10 cellular contexts compared by ENCODE assay signal in genomic region chr12:116594325-116595038, GRCh38. TPM values are rescaled to one million over a fixed set of nuclear protein-coding genes. Genes with fewer than 3 reads are reported as not detected.
DNase-seq lines count a peak whose midpoint lies in the region; ATAC-seq and TF ChIP-seq lines count a peak whose summit lies in the region.
"Had no signal": no experiment of that assay in that cellular context is flagged by ENCODE, and none has a peak within 500 bp of the region (broad histone marks: within the 10 kb centered on the region; RNA-seq: fewer than 3 reads in every experiment).

No MANE protein-coding gene starts in this region.

- peaks cover 6% of the 10 kb centered on the region for H3K27me3 Mint-ChIP-seq in T-helper 1 cell treated with Interleukin-12 subunit alpha and Interleukin-12 subunit beta and Interleukin-4 antibody, amounts not matched to agents 30 μg/mL and 1 μg/mL, for 36 hours (ENCODE audit: low read depth)
- H3K27me3 Mint-ChIP-seq in activated naive CD4-positive, alpha-beta T cell treated with anti-CD3 and anti-CD28 coated beads, Interleukin-2, amount 50 U/mL, for 24 hours = no peaks in the 10 kb centered on the region
- no peaks in the 10 kb centered on the region for H3K27me3 Mint-ChIP-seq in osteocyte (ENCODE audit: unreplicated experiment)
- peaks cover 28% of the 10 kb centered on the region for H3K27me3 Mint-ChIP-seq in Calu3 (ENCODE audit: unreplicated experiment)

- peak overlapping the region; percentile 44 for H3K27ac Mint-ChIP-seq in T-helper 1 cell treated with Interleukin-12 subunit alpha and Interleukin-12 subunit beta and Interleukin-4 antibody, amounts not matched to agents 30 μg/mL and 1 μg/mL, for 36 hours
- H3K27ac Mint-ChIP-seq in activated naive CD4-positive, alpha-beta T cell treated with anti-CD3 and anti-CD28 coated beads, Interleukin-2, amount 50 U/mL, for 24 hours = peak overlapping the region; percentile 79
- H3K27ac Mint-ChIP-seq in osteocyte (ENCODE audit: unreplicated experiment) (peak overlapping the region; percentile 78), Calu3 (ENCODE audit: unreplicated experiment) (no peak overlapping the region)

- no TSS peak for BruUV-seq in Calu3 (replicated peaks; lab: Mats Ljungman, UMichigan)

- no peaks in the 10 kb centered on the region for H3K9me3 Mint-ChIP-seq in T-helper 1 cell treated with Interleukin-12 subunit alpha and Interleukin-12 subunit beta and Interleukin-4 antibody, amounts not matched to agents 30 μg/mL and 1 μg/mL, for 36 hours
- no peaks in the 10 kb centered on the region for H3K9me3 Mint-ChIP-seq in activated naive CD4-positive, alpha-beta T cell treated with anti-CD3 and anti-CD28 coated beads, Interleukin-2, amount 50 U/mL, for 24 hours
- no peaks in the 10 kb centered on the region for H3K9me3 Mint-ChIP-seq in osteocyte (ENCODE audit: unreplicated experiment)
- H3K9me3 Mint-ChIP-seq in Calu3 (ENCODE audit: low read depth, unreplicated experiment) = no peaks in the 10 kb centered on the region

- TF ChIP-seq CTCF in GM10266 (IDR thresholded peaks at IDR 0.05; ENCODE audit: control insufficient read depth, insufficient read depth, low read depth, missing control alignments) (no peak), osteocyte (IDR thresholded peaks at IDR 0.05) (no peak), Calu3 (IDR thresholded peaks at IDR 0.05; ENCODE audit: unreplicated experiment) (no peak)

- H3K4me1 Mint-ChIP-seq in T-helper 1 cell treated with Interleukin-12 subunit alpha and Interleukin-12 subunit beta and Interleukin-4 antibody, amounts not matched to agents 30 μg/mL and 1 μg/mL, for 36 hours (ENCODE audit: low read depth) = peaks cover 29% of the 10 kb centered on the region
- peaks cover 46% of the 10 kb centered on the region for H3K4me1 Mint-ChIP-seq in activated naive CD4-positive, alpha-beta T cell treated with anti-CD3 and anti-CD28 coated beads, Interleukin-2, amount 50 U/mL, for 24 hours
- peaks cover 63% of the 10 kb centered on the region for H3K4me1 Mint-ChIP-seq in osteocyte (ENCODE audit: unreplicated experiment)
- H3K4me1 Mint-ChIP-seq in Calu3 (ENCODE audit: low read depth, unreplicated experiment) = peaks cover 16% of the 10 kb centered on the region

- H3K36me3 Mint-ChIP-seq in T-helper 1 cell treated with Interleukin-12 subunit alpha and Interleukin-12 subunit beta and Interleukin-4 antibody, amounts not matched to agents 30 μg/mL and 1 μg/mL, for 36 hours (ENCODE audit: low read depth) = peaks cover 4% of the 10 kb centered on the region
- H3K36me3 Mint-ChIP-seq in activated naive CD4-positive, alpha-beta T cell treated with anti-CD3 and anti-CD28 coated beads, Interleukin-2, amount 50 U/mL, for 24 hours = no peaks in the 10 kb centered on the region
- H3K36me3 Mint-ChIP-seq in osteocyte (ENCODE audit: unreplicated experiment) = no peaks in the 10 kb centered on the region
- no peaks in the 10 kb centered on the region for H3K36me3 Mint-ChIP-seq in Calu3 (ENCODE audit: insufficient read depth, unreplicated experiment)

- CTCF ChIA-PET in Calu3 (lab: Charles Lee) = no interaction called here

- intact Hi-C loops in Calu3 (cut with micrococcal nuclease; ENCODE audit: unreplicated experiment) = loop anchor here (5.0 to 10.0 kb wide), 2 partner anchors 160 to 527 kb away; no protein-coding TSS in a partner anchor

- ATAC-seq in HG03135 (IDR thresholded peaks at IDR 0.05; ENCODE audit: unreplicated experiment) (no peak), HG03045 (IDR thresholded peaks at IDR 0.05; ENCODE audit: unreplicated experiment) (no peak)

- DNase-seq in GM10266 (ENCODE audit: extremely low spot score) (peak; percentile 40), osteocyte (ENCODE audit: extremely low spot score, unreplicated experiment) (no peak), Calu3 (no peak), DMS 273 (lab: John Stamatoyannopoulos, UW; ENCODE audit: unreplicated experiment) (no peak)
- DNase-seq: erythroblast, NCI-H1092 had no signal

- peak overlapping the region; percentile 22 for H3K4me3 Mint-ChIP-seq in T-helper 1 cell treated with Interleukin-12 subunit alpha and Interleukin-12 subunit beta and Interleukin-4 antibody, amounts not matched to agents 30 μg/mL and 1 μg/mL, for 36 hours
- peak overlapping the region; percentile 31 for H3K4me3 Mint-ChIP-seq in activated naive CD4-positive, alpha-beta T cell treated with anti-CD3 and anti-CD28 coated beads, Interleukin-2, amount 50 U/mL, for 24 hours
- H3K4me3 Mint-ChIP-seq in osteocyte (ENCODE audit: unreplicated experiment) (no peak overlapping the region), Calu3 (ENCODE audit: low read depth, unreplicated experiment) (no peak overlapping the region)

RNA-seq across cellular contexts. Expression of gene MAP1LC3B2, which starts 35.3 kb away (rescaled TPM):
- 1.7 and 2.1 TPM in 2 replicates for total RNA-seq in osteocyte
- total RNA-seq in Calu3 (2022) = 0.91 and 0.97 TPM in 2 replicates

Comparison
In these comparisons a context has a peak if more than half of its experiments do, and no peak if none do; other contexts are left out.
1. H3K4me3 Mint-ChIP-seq: peak in T-helper 1 cell treated with Interleukin-12 subunit alpha and Interleukin-12 subunit beta and Interleukin-4 antibody, amounts not matched to agents 30 μg/mL and 1 μg/mL, for 36 hours (single experiment) and activated naive CD4-positive, alpha-beta T cell treated with anti-CD3 and anti-CD28 coated beads, Interleukin-2, amount 50 U/mL, for 24 hours (single experiment); none in osteocyte (single experiment) and Calu3 (single experiment).